Comparison of ENCODE assay signal across 1 cellular context in genomic region chr16:74296465-74297295, GRCh38.
TF ChIP-seq lines count a peak whose summit lies in the region.

Gene PSMD7, plus strand, starts transcription at chr16:74296814. Its CDS starts 101 bp downstream, at chr16:74296915.

TF ChIP-seq in SK-N-SH, 30 proteins besides CTCF, POLR2A, EP300 and RAD21 (continued from another document):
- TF ChIP-seq USF2 (IDR thresholded peaks at IDR 0.05; ENCODE audit: borderline replicate concordance, low read depth, low read length) (no peak), RFX5 (IDR thresholded peaks at IDR 0.05; ENCODE audit: low read length) (no peak)
